In the genomic region with DNA sequence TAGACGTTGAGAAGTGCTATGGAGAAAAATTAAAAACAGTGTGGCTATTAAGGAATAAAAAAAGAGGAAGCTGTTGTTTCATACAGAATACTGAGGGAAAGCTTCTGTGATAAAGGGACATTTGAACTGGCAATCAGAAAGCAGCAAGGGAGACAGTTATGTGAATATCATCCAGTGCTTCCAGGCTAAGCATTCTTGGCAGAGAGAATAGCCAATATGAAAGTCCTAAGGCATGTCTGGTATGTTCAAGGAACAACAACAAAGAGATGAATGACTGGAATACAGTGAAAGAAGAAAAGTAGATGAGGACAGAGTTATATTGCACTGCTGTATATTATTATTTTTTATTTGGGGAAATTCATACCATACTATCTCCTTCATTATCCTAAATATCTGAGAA, we compare ENCODE assay signal across 13 cellular contexts. TPM values are rescaled to one million over a fixed set of nuclear protein-coding genes. Genes with fewer than 3 reads are reported as not detected.
DNase-seq lines count a peak whose midpoint lies in the region; ATAC-seq, FAIRE-seq and TF ChIP-seq lines count a peak whose summit lies in the region.
"Had no signal": no experiment of that assay in that cellular context is flagged by ENCODE, and none has a peak within 500 bp of the region (broad histone marks: within the 10 kb centered on the region; RNA-seq: fewer than 3 reads in every experiment).

No MANE protein-coding gene starts in this region.

- POLR2A ChIA-PET in AG04449 (lab: Yijun Ruan, JAX) (interaction anchor here (0.8 to 1.0 kb wide), 2 partner anchors 18 to 53 kb away, joined by 3 to 4 read pairs; no protein-coding TSS in a partner anchor), endothelial cell of umbilical vein (lab: Charles Lee) (no interaction called here)

- no peaks in the 10 kb centered on the region for H3K9me3 ChIP-seq in endothelial cell of umbilical vein (replicated peaks; ENCODE audit: control insufficient read depth, insufficient read depth, low read length)

- H3K9me1 ChIP-seq in endothelial cell of umbilical vein (replicated peaks; ENCODE audit: control insufficient read depth, extremely low read depth, insufficient read depth, low read length): no peaks in the 10 kb centered on the region

- H2AFZ ChIP-seq in endothelial cell of umbilical vein (ENCODE audit: low read depth, low read length): no peak overlapping the region

- CTCF ChIA-PET in AG04449 (lab: Yijun Ruan, JAX): interaction anchor here (1.9 kb wide), 1 partner anchor 9 kb away, joined by 6 read pairs; no protein-coding TSS in a partner anchor
- CTCF ChIA-PET in endothelial cell of umbilical vein (lab: Charles Lee): interaction anchor here (0.9 to 2.1 kb wide), 3 partner anchors 9 to 24 kb away, joined by 3 to 5 read pairs (median 4); partner anchors contain the start of gene SCAF11

- BruUV-seq in endothelial cell of umbilical vein (replicated peaks; lab: Mats Ljungman, UMichigan): no TSS peak

- no peak for TF ChIP-seq POLR2A in endothelial cell of umbilical vein (IDR thresholded peaks at IDR 0.05; ENCODE audit: low read depth, low read length)

- H3K79me2 ChIP-seq in endothelial cell of umbilical vein (ENCODE audit: control insufficient read depth, insufficient read depth, low read length): peaks cover 65% of the 10 kb centered on the region

- ATAC-seq in GM21717 (IDR thresholded peaks at IDR 0.05; ENCODE audit: unreplicated experiment): no peak
- no peak for ATAC-seq in GM19463 (IDR thresholded peaks at IDR 0.05; ENCODE audit: unreplicated experiment)
- ATAC-seq: CD8-positive, alpha-beta T cell had no signal

- no peak for FAIRE-seq in endothelial cell of umbilical vein (lab: Jason Lieb, UNC)

- H3K27me3 ChIP-seq in endothelial cell of umbilical vein (ENCODE audit: control insufficient read depth in 2 of 2, insufficient read depth in 2 of 2, low read length in 2 of 2): no peaks in the 10 kb centered on the region

- TF ChIP-seq CTCF in AG04449 (IDR thresholded peaks at IDR 0.05; ENCODE audit: insufficient read depth, low read length, missing control alignments): no peak
- TF ChIP-seq CTCF in endothelial cell of umbilical vein (IDR thresholded peaks at IDR 0.05; ENCODE audit: extremely low read depth in 1 of 2, insufficient read depth in 1 of 2, low read depth in 1 of 2, low read length in 2 of 2): no peak

- intact Hi-C loops in endothelial cell of umbilical vein (cut with micrococcal nuclease): no loop called here

- peaks cover 4% of the 10 kb centered on the region for H4K20me1 ChIP-seq in endothelial cell of umbilical vein (replicated peaks; ENCODE audit: control insufficient read depth, extremely low read depth, insufficient read depth, low read length)

- DNase-seq in AG04449 (ENCODE audit: low read depth, low spot score) (peak; percentile 50), M059J (ENCODE audit: low read depth) (peak; percentile 43), endothelial cell of umbilical vein (ENCODE audit: low read depth, low spot score) (peak; percentile 71), medulla oblongata (ENCODE audit: extremely low spot score) (peak; percentile 10), pons (ENCODE audit: low spot score) (no peak)
- no peak for DNase-seq in effector CD8-positive, alpha-beta T cell (lab: John Stamatoyannopoulos, UW)
- DNase-seq: activated CD4-positive, alpha-beta memory T cell treated with anti-CD3 and anti-CD28 coated beads, Interleukin-2, amount 10 ng/mL, durations not matched to agents 7 days and 5 days; CD8-positive, alpha-beta T cell; KBM-7; stimulated activated CD4-positive, alpha-beta T cell treated with anti-CD3 and anti-CD28 coated beads, Interleukin-4, amount 100 ng/mL, for 1 hour had no signal

- H3K4me3 ChIP-seq in AG04449 (ENCODE audit: low read depth, low read length) (no peak overlapping the region), endothelial cell of umbilical vein (replicated peaks in 1 of 3; ENCODE audit: insufficient read depth in 1 of 3, low read depth in 1 of 3, low read length in 3 of 3) (no peak overlapping the region)
- H3K4me3 ChIP-seq: coronary artery had no signal

- H3K4me1 ChIP-seq in endothelial cell of umbilical vein (ENCODE audit: control insufficient read depth, extremely low read depth, insufficient read depth, low read length): peaks cover 15% of the 10 kb centered on the region

- no peak overlapping the region for H3K27ac ChIP-seq in endothelial cell of umbilical vein (ENCODE audit: insufficient read depth, low read depth, low read length)
- H3K27ac ChIP-seq: coronary artery had no signal

- no peak overlapping the region for H3K4me2 ChIP-seq in endothelial cell of umbilical vein (ENCODE audit: insufficient read depth, low read length)

- dilution Hi-C loops in endothelial cell of umbilical vein (cut with MboI; ENCODE audit: extremely low pct_ligation_motif_present, low sequenced_read_pairs): no loop called here

- no peak overlapping the region for H3K9ac ChIP-seq in endothelial cell of umbilical vein (replicated peaks; ENCODE audit: extremely low read depth, insufficient read depth, low read length)

- H3K36me3 ChIP-seq in endothelial cell of umbilical vein (ENCODE audit: control insufficient read depth in 2 of 2, extremely low read depth in 1 of 2, insufficient read depth in 2 of 2, low read length in 2 of 2): no peaks in the 10 kb centered on the region

TF ChIP-seq in endothelial cell of umbilical vein, 7 proteins besides CTCF, POLR2A, EP300 and RAD21:
- TF ChIP-seq MYC (IDR thresholded peaks at IDR 0.05; ENCODE audit: low read depth, low read length): no peak
- TF ChIP-seq FOS (IDR thresholded peaks at IDR 0.05; ENCODE audit: borderline replicate concordance, insufficient read depth, low read length): no peak
- no peak for TF ChIP-seq POLR2AphosphoS5 (IDR thresholded peaks at IDR 0.05; ENCODE audit: insufficient read depth, low read depth, low read length)
- TF ChIP-seq JUN (IDR thresholded peaks at IDR 0.05; ENCODE audit: borderline replicate concordance, insufficient read depth, insufficient read length, low read depth): no peak
- no peak for TF ChIP-seq GATA2 (IDR thresholded peaks at IDR 0.05; ENCODE audit: insufficient read depth, insufficient read length, low read depth, low read length)
- TF ChIP-seq, protein P1, sequence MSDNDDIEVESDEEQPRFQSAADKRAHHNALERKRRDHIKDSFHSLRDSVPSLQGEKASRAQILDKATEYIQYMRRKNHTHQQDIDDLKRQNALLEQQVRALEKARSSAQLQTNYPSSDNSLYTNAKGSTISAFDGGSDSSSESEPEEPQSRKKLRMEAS (IDR thresholded peaks at IDR 0.05; ENCODE audit: insufficient read depth, insufficient read length): no peak
- TF ChIP-seq EZH2 (IDR thresholded peaks at IDR 0.05; ENCODE audit: borderline replicate concordance, low read depth, low read length, severe bottlenecking): no peak
TF ChIP-seq in endothelial cell of umbilical vein: peak in this region for 0.

RNA-seq across cellular contexts. Expression of gene SCAF11, which starts 23.9 kb away (rescaled TPM):
- total RNA-seq in M059J (2014; rRNA removed; shearing (Covaris generic)): 65.2 and 69.8 TPM in 2 replicates
- 95.0 and 109 TPM in 2 replicates for total RNA-seq in endothelial cell of umbilical vein
- 17.5 and 20.9 TPM in 2 replicates for polyA plus RNA-seq in endothelial cell of umbilical vein
- 36.2 and 37.9 TPM in 2 replicates for polyA plus RNA-seq in endothelial cell of umbilical vein (2011; cell fraction: cytosol; rRNA removed)
- polyA plus RNA-seq in endothelial cell of umbilical vein (2011; cell fraction: nucleus; rRNA removed): 74.2 and 99.4 TPM in 2 replicates
- 69.2 and 70.1 TPM in 2 replicates for polyA plus RNA-seq in endothelial cell of umbilical vein (2012)
- polyA minus RNA-seq in endothelial cell of umbilical vein: 69.0 and 75.4 TPM in 2 replicates
- 68.9 TPM for polyA minus RNA-seq in endothelial cell of umbilical vein (2011; cell fraction: cytosol; rRNA and poly(A)+ RNA removed)
- polyA minus RNA-seq in endothelial cell of umbilical vein (2011; cell fraction: nucleus; rRNA and poly(A)+ RNA removed): 103 and 128 TPM in 2 replicates

Comparison
In these comparisons a context has a peak if more than half of its experiments do, and no peak if none do; other contexts are left out.
1. DNase-seq: peak in AG04449 (single experiment), M059J (single experiment), endothelial cell of umbilical vein (single experiment) and medulla oblongata (single experiment); none in pons (single experiment) and effector CD8-positive, alpha-beta T cell (single experiment).